Comparison of ENCODE assay signal across 1 cellular context in the genomic region with DNA sequence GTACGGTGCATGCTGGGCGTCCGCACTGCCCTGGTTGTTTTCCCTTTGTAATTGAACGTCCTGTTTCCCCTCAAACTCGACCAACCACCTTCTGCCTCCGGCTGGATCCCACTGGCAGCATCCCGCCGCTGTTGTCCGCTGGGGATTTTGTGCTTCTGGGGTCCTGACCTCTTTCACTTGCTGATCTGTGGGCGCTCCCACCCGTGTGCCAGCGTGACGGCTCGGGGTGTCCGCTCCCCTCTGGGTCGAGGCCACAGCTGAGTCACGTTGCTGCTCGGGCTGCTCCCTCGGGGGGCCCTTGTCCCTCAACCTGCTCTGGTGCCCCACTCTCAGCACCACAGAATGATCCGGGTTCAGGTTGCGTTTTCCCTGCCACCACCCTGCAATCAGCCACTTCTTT.
A peak's percentile ranks its signal among the peaks of the same experiment; 100 is the strongest.
TF ChIP-seq lines count a peak whose summit lies in the region.

No MANE protein-coding gene starts in this region.

TF ChIP-seq in K562, 482 proteins besides CTCF, POLR2A, EP300 and RAD21:
- TF ChIP-seq ZNF175 (CRISPR knock-in tag; IDR thresholded peaks at IDR 0.05; ENCODE audit: low read depth) (no peak), RBFOX2 (IDR thresholded peaks at IDR 0.05; ENCODE audit: low read depth, low read length) (peak; percentile 42), CREM (IDR thresholded peaks at IDR 0.05; ENCODE audit: low read depth) (no peak), POLR2G (IDR thresholded peaks at IDR 0.05; ENCODE audit: low read depth, low read length) (peak; percentile 50), HNRNPUL1 (IDR thresholded peaks at IDR 0.05; ENCODE audit: low read length) (no peak), E2F3 (CRISPR knock-in tag; IDR thresholded peaks at IDR 0.05) (no peak), FOXK1 (CRISPR knock-in tag; IDR thresholded peaks at IDR 0.05; ENCODE audit: borderline replicate concordance) (no peak)
- TF ChIP-seq, protein P1, sequence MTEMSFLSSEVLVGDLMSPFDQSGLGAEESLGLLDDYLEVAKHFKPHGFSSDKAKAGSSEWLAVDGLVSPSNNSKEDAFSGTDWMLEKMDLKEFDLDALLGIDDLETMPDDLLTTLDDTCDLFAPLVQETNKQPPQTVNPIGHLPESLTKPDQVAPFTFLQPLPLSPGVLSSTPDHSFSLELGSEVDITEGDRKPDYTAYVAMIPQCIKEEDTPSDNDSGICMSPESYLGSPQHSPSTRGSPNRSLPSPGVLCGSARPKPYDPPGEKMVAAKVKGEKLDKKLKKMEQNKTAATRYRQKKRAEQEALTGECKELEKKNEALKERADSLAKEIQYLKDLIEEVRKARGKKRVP (CRISPR knock-in tag; IDR thresholded peaks at IDR 0.05) = no peak
- TF ChIP-seq, protein P2, sequence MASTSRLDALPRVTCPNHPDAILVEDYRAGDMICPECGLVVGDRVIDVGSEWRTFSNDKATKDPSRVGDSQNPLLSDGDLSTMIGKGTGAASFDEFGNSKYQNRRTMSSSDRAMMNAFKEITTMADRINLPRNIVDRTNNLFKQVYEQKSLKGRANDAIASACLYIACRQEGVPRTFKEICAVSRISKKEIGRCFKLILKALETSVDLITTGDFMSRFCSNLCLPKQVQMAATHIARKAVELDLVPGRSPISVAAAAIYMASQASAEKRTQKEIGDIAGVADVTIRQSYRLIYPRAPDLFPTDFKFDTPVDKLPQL (IDR thresholded peaks at IDR 0.05; ENCODE audit: extremely low read depth, insufficient read length) = no peak
- TF ChIP-seq, protein P3, sequence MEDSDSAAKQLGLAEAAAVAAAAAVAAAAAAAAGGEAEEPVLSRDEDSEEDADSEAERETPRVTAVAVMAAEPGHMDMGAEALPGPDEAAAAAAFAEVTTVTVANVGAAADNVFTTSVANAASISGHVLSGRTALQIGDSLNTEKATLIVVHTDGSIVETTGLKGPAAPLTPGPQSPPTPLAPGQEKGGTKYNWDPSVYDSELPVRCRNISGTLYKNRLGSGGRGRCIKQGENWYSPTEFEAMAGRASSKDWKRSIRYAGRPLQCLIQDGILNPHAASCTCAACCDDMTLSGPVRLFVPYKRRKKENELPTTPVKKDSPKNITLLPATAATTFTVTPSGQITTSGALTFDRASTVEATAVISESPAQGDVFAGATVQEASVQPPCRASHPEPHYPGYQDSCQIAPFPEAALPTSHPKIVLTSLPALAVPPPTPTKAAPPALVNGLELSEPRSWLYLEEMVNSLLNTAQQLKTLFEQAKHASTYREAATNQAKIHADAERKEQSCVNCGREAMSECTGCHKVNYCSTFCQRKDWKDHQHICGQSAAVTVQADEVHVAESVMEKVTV (CRISPR knock-in tag; IDR thresholded peaks at IDR 0.05) = no peak
